Comparison of ENCODE assay signal across 8 cellular contexts in the genomic region with DNA sequence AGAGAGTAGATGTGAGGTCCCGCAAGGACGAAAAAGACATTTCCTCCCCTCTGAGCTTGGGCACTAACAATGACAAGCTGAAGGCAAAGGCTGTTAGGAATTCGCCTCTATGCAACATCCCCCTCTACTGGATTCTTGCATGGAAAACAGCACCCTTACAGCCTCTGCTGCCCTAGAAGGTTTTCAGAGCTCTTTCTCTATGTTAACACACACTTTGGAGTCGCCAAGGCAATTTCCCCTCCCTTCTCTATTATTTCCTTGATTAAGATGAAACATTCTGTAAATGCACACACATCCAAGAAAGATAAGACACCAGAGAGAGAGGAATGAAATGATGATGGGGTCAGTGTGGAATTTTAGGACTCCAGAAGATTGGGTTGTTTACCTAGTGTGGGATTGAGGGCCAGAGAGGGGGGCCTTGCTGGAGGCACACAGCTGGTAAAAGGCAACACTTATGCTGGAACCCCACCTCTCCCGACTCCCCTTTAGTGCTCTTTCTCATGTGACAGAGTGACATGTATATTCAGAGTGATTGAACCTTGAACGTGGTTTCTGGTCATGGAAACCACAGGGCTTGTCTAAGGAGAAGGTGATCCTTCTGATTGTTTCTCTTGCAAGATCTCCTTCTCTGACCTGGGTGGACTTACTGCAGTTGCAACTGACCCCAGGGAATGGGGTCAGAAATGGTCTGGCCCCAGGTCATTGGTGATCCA.
DNase-seq lines count a peak whose midpoint lies in the region; ATAC-seq and TF ChIP-seq lines count a peak whose summit lies in the region.

No MANE protein-coding gene starts in this region.

- no peaks in the 10 kb centered on the region for H3K9me3 Mint-ChIP-seq in activated naive CD4-positive, alpha-beta T cell treated with anti-CD3 and anti-CD28 coated beads for 36 hours

- peak; percentile 97 for ATAC-seq in Panc1
- no peak for ATAC-seq in HG03135 (IDR thresholded peaks at IDR 0.05; ENCODE audit: unreplicated experiment)

- H3K4me3 Mint-ChIP-seq in activated naive CD4-positive, alpha-beta T cell treated with anti-CD3 and anti-CD28 coated beads for 36 hours = no peak overlapping the region

- no peaks in the 10 kb centered on the region for H3K36me3 ChIP-seq in Panc1 (ENCODE audit: control insufficient read depth, insufficient read depth, low read length)

- POLR2A ChIA-PET in Panc1 (lab: Charles Lee) = no interaction called here

- CTCF ChIA-PET in Panc1 (lab: Charles Lee) = interaction anchor here (0.5 to 1.3 kb wide), 10 partner anchors 13 to 1239 kb away, joined by 3 to 7 read pairs (median 4); no protein-coding TSS in a partner anchor
- CTCF ChIA-PET in activated naive CD4-positive, alpha-beta T cell treated with anti-CD3 and anti-CD28 coated beads for 36 hours (lab: Charles Lee) = interaction anchor here (0.6 to 2.5 kb wide), 25 partner anchors 9 to 1100 kb away, joined by 3 to 19 read pairs (median 4); no protein-coding TSS in a partner anchor

- H3K27me3 ChIP-seq in Panc1 (ENCODE audit: control insufficient read depth, insufficient read depth, low read length) = no peaks in the 10 kb centered on the region

- no peaks in the 10 kb centered on the region for H3K27me3 Mint-ChIP-seq in activated naive CD4-positive, alpha-beta T cell treated with anti-CD3 and anti-CD28 coated beads for 36 hours (ENCODE audit: low read depth)

- TF ChIP-seq CTCF in GM12875 (IDR thresholded peaks at IDR 0.05; ENCODE audit: borderline replicate concordance, insufficient read depth, low read depth, low read length) (peak; percentile 62), Panc1 (IDR thresholded peaks at IDR 0.05) (peak; percentile 91)

- no peak overlapping the region for H3K4me3 ChIP-seq in GM12875 (ENCODE audit: low read depth, low read length)
- H3K4me3 ChIP-seq in Jurkat, Clone E6-1 (ENCODE audit: low read length) = no peak overlapping the region
- H3K4me3 ChIP-seq in Panc1 (ENCODE audit: low read depth in 2 of 2, low read length in 2 of 2) = no peak overlapping the region

- peaks cover 35% of the 10 kb centered on the region for H3K4me1 Mint-ChIP-seq in activated naive CD4-positive, alpha-beta T cell treated with anti-CD3 and anti-CD28 coated beads for 36 hours (ENCODE audit: low read depth)

- intact Hi-C loops in Panc1 (cut with micrococcal nuclease; ENCODE audit: unreplicated experiment) = loop anchor here (2.0 kb wide), 2 partner anchors 292 to 1060 kb away; no protein-coding TSS in a partner anchor
- intact Hi-C loops in activated naive CD4-positive, alpha-beta T cell treated with anti-CD3 and anti-CD28 coated beads for 36 hours (cut with micrococcal nuclease) = loop anchor here (1.0 to 10.0 kb wide), 13 partner anchors 22 to 1240 kb away; a partner anchor contains a TSS

- no TSS peak for BruUV-seq in Panc1 (replicated peaks; lab: Mats Ljungman, UMichigan)

- H3K36me3 Mint-ChIP-seq in activated naive CD4-positive, alpha-beta T cell treated with anti-CD3 and anti-CD28 coated beads for 36 hours (ENCODE audit: low read depth) = no peaks in the 10 kb centered on the region

- H3K27ac Mint-ChIP-seq in activated naive CD4-positive, alpha-beta T cell treated with anti-CD3 and anti-CD28 coated beads for 36 hours = no peak overlapping the region

- peak overlapping the region; percentile 54; the same call in 1 of the 2 replicates for H3K27ac ChIP-seq in Panc1 (ENCODE audit: low read length)

- in situ Hi-C loops in Panc1 (cut with HindIII; ENCODE audit: low pct_unique_long_range_greater_than_20kb, low sequenced_read_pairs) = no loop called here

- H3K4me1 ChIP-seq in Panc1 (ENCODE audit: control insufficient read depth, insufficient read depth, low read length) = no peaks in the 10 kb centered on the region

- no peaks in the 10 kb centered on the region for H3K9me3 ChIP-seq in Panc1 (ENCODE audit: control insufficient read depth, insufficient read depth, low read depth, low read length)

- peak; percentile 67 for DNase-seq in AG08396 (ENCODE audit: low spot score)
- peak; percentile 82 for DNase-seq in Jurkat, Clone E6-1 (ENCODE audit: low read depth, low spot score)
- DNase-seq in Panc1 (ENCODE audit: low read depth, low spot score) = peak; percentile 82
- peak; percentile 73 for DNase-seq in activated naive CD4-positive, alpha-beta T cell treated with anti-CD3 and anti-CD28 coated beads for 36 hours
- peak; percentile 64 for DNase-seq in foreskin melanocyte
- peak in 42 of 56 donors; percentile 3 to 72 (median 26) for DNase-seq in nucleus accumbens (lab: John Stamatoyannopoulos, UW)

Comparison
In these comparisons a context has a peak if more than half of its experiments do, and no peak if none do; other contexts are left out.
1. DNase-seq: peak in every context shown above with its lines; median percentile 82 in Jurkat, Clone E6-1; 82 in Panc1; 73 in activated naive CD4-positive, alpha-beta T cell treated with anti-CD3 and anti-CD28 coated beads for 36 hours; 67 in AG08396; 64 in foreskin melanocyte; 26 in nucleus accumbens.